In genomic region chr2:40488927-40489677, GRCh38 we compare ENCODE assay signal across 8 cellular contexts. TPM values are rescaled to one million over a fixed set of nuclear protein-coding genes. Genes with fewer than 3 reads are reported as not detected.
DNase-seq lines count a peak whose midpoint lies in the region; ATAC-seq, FAIRE-seq and TF ChIP-seq lines count a peak whose summit lies in the region.

No MANE protein-coding gene starts in this region.

- intact Hi-C loops in PC-9 (cut with micrococcal nuclease; ENCODE audit: unreplicated experiment): loop anchor here (1.0 kb wide), 1 partner anchor 271 kb away; no protein-coding TSS in a partner anchor

- CTCF ChIA-PET in PC-9 (lab: Charles Lee): interaction anchor here (0.5 to 0.6 kb wide), 2 partner anchors 131 to 1654 kb away, joined by 3 to 17 read pairs; no protein-coding TSS in a partner anchor

- no peaks in the 10 kb centered on the region for H3K9me3 Mint-ChIP-seq in progenitor cell of endocrine pancreas (ENCODE audit: low read depth)

- H3K27me3 Mint-ChIP-seq in progenitor cell of endocrine pancreas: no peaks in the 10 kb centered on the region

- ATAC-seq in GM18907 (IDR thresholded peaks at IDR 0.05; ENCODE audit: unreplicated experiment) (peak; percentile 56), foreskin keratinocyte (peak; percentile 88)

- no peaks in the 10 kb centered on the region for H3K79me2 ChIP-seq in PC-9 (ENCODE audit: low read depth)

- no peak overlapping the region for H3K27ac Mint-ChIP-seq in progenitor cell of endocrine pancreas

- H3K9me3 ChIP-seq in PC-9 (ENCODE audit: insufficient read depth, low read depth) (no peaks in the 10 kb centered on the region), small intestine (ENCODE audit: control insufficient read depth, low read depth) (no peaks in the 10 kb centered on the region)

- no peak for TF ChIP-seq CTCF in PC-9 (conservative IDR thresholded peaks at IDR 0.05)
- no peak for TF ChIP-seq CTCF in foreskin keratinocyte (conservative IDR thresholded peaks at IDR 0.05)
- no peak for TF ChIP-seq CTCF in progenitor cell of endocrine pancreas (IDR thresholded peaks at IDR 0.05; ENCODE audit: unreplicated experiment)

- no peaks in the 10 kb centered on the region for H3F3A ChIP-seq in PC-9 (ENCODE audit: insufficient read depth, low read depth)

- H3K4me1 ChIP-seq in PC-9 (replicated peaks; ENCODE audit: insufficient read depth) (no peaks in the 10 kb centered on the region), foreskin keratinocyte (no peaks in the 10 kb centered on the region), small intestine (ENCODE audit: control insufficient read depth in 2 of 2, insufficient read depth in 1 of 2, low read depth in 1 of 2, low read length in 1 of 2) (no peaks in the 10 kb centered on the region)

- H3K36me3 ChIP-seq in PC-9 (ENCODE audit: low read depth) (no peaks in the 10 kb centered on the region), small intestine (ENCODE audit: control insufficient read depth in 2 of 2, insufficient read depth in 2 of 2, low read length in 2 of 2) (no peaks in the 10 kb centered on the region)

- H3K27me3 ChIP-seq in PC-9 (ENCODE audit: insufficient read depth, low read depth) (no peaks in the 10 kb centered on the region), foreskin keratinocyte (no peaks in the 10 kb centered on the region), small intestine (ENCODE audit: control insufficient read depth in 2 of 2, insufficient read depth in 2 of 2, low read length in 2 of 2) (no peaks in the 10 kb centered on the region)

- FAIRE-seq in small intestine (lab: Jason Lieb, UNC) (no peak), frontal cortex (lab: Jason Lieb, UNC) (no peak)

- BruUV-seq in PC-9 (replicated peaks; lab: Mats Ljungman, UMichigan): no TSS peak

- no peak overlapping the region for H3K27ac ChIP-seq in PC-9
- H3K27ac ChIP-seq in foreskin keratinocyte: peak overlapping the region; percentile 2
- H3K27ac ChIP-seq in small intestine (ENCODE audit: low read depth in 1 of 2, low read length in 1 of 2): peak overlapping the region in 1 of 2 donors; percentile 59

- H3K4me3 Mint-ChIP-seq in progenitor cell of endocrine pancreas (ENCODE audit: low read depth): no peak overlapping the region

- H3K9me2 ChIP-seq in PC-9 (ENCODE audit: insufficient read depth): no peaks in the 10 kb centered on the region

- peak overlapping the region; percentile 41; the same call in 1 of the 2 replicates for H2AFZ ChIP-seq in PC-9

- DNase-seq in PC-9 (peak in 1 of 2 experiments; percentile 1), foreskin keratinocyte (peak; percentile 21 to 39), small intestine (peak; percentile 65), progenitor cell of endocrine pancreas (ENCODE audit: low spot score, unreplicated experiment) (no peak), occipital lobe (lab: John Stamatoyannopoulos, UW) (no peak), frontal cortex (ENCODE audit: low spot score in 2 of 2) (no peak)
- DNase-seq in activated CD4-positive, alpha-beta T cell treated with anti-CD3 and anti-CD28 coated beads, Interleukin-2, amount 50 U/mL, for 48 hours: no peak

- WGBS in small intestine, 3 donors: 45 to 56% (median 47%) methylated on average over 11 of the region's 11 CpGs

- H3K4me3 ChIP-seq in PC-9 (no peak overlapping the region), small intestine (ENCODE audit: low read depth in 1 of 2, low read length in 2 of 2) (peak overlapping the region in 1 of 2 donors; percentile 39)

- peaks cover 1% of the 10 kb centered on the region for H3K36me3 Mint-ChIP-seq in progenitor cell of endocrine pancreas (ENCODE audit: insufficient read depth)

- peak overlapping the region; percentile 36; the same call in 1 of the 2 replicates for H3K4me2 ChIP-seq in PC-9

- H4K20me1 ChIP-seq in PC-9 (ENCODE audit: insufficient read depth): no peaks in the 10 kb centered on the region

- peaks cover 19% of the 10 kb centered on the region for H3K4me1 Mint-ChIP-seq in progenitor cell of endocrine pancreas (ENCODE audit: low read depth)

- POLR2A ChIA-PET in PC-9 (lab: Charles Lee; ENCODE audit: unreplicated experiment): no interaction called here

RNA-seq across cellular contexts. Expression of gene SLC8A1, which starts 37.2 kb away (rescaled TPM):
- total RNA-seq in PC-9 (2021): 6.5 and 13.5 TPM in 2 replicates
- 19.9 and 20.4 TPM in 2 replicates for total RNA-seq in foreskin keratinocyte
- 0.64 and 0.96 TPM in 2 replicates for polyA plus RNA-seq in foreskin keratinocyte
- 1 to 10 TPM in 2 of 3 donors, under 1 TPM in 1; 0.22 to 2.4 (median 1.4) TPM for polyA plus RNA-seq in small intestine
- total RNA-seq in progenitor cell of endocrine pancreas: 5.7 and 7.1 TPM in 2 replicates
- total RNA-seq in occipital lobe: 277 TPM
- 187 TPM for total RNA-seq in frontal cortex

Comparison
In these comparisons a context has a peak if more than half of its experiments do, and no peak if none do; other contexts are left out.
1. DNase-seq: peak in foreskin keratinocyte (2 of 2) and small intestine (single experiment); none in progenitor cell of endocrine pancreas (single experiment), occipital lobe (single experiment), frontal cortex (0 of 2) and activated CD4-positive, alpha-beta T cell treated with anti-CD3 and anti-CD28 coated beads, Interleukin-2, amount 50 U/mL, for 48 hours (0 of 2).